In genomic region chr1:160993544-160993943, GRCh38 we compare ENCODE assay signal across 8 cellular contexts. TPM values are rescaled to one million over a fixed set of nuclear protein-coding genes. Genes with fewer than 3 reads are reported as not detected.
A peak's percentile ranks its signal among the peaks of the same experiment; 100 is the strongest.
DNase-seq lines count a peak whose midpoint lies in the region; ATAC-seq, FAIRE-seq and TF ChIP-seq lines count a peak whose summit lies in the region.

No MANE protein-coding gene starts in this region.

- no peak overlapping the region for H3K9ac ChIP-seq in PC-3 (ENCODE audit: low read length)

- H4K20me1 ChIP-seq in PC-3 (ENCODE audit: low read length): no peaks in the 10 kb centered on the region

- TF ChIP-seq CTCF in PC-3 (conservative IDR thresholded peaks at IDR 0.05; ENCODE audit: low read depth, low read length) (peak; percentile 70), fibroblast of pulmonary artery (IDR thresholded peaks at IDR 0.05; ENCODE audit: low read length, missing control alignments) (peak; percentile 50), upper lobe of right lung (IDR thresholded peaks at IDR 0.05) (peak; percentile 38)

- POLR2A ChIA-PET in PC-3 (lab: Charles Lee; ENCODE audit: unreplicated experiment): no interaction called here

- CTCF ChIA-PET in PC-3 (lab: Charles Lee): interaction anchor here (0.7 kb wide), 1 partner anchor 41 kb away, joined by 5 read pairs; no protein-coding TSS in a partner anchor

- DNase-seq in Right ventricle myocardium superior (no peak), cardiac septum (ENCODE audit: low spot score) (no peak), PC-3 (peak; percentile 78), fibroblast of pulmonary artery (ENCODE audit: low read depth) (peak; percentile 88), upper lobe of right lung (no peak), GM19239 (ENCODE audit: insufficient read length, low spot score) (no peak)

- H3K27me3 ChIP-seq in PC-3 (ENCODE audit: low read length): no peaks in the 10 kb centered on the region
- no peaks in the 10 kb centered on the region for H3K27me3 ChIP-seq in upper lobe of right lung

- BruUV-seq in PC-3 (replicated peaks; lab: Mats Ljungman, UMichigan): no TSS peak

- no peak overlapping the region for H2AFZ ChIP-seq in PC-3 (ENCODE audit: low read length)

- intact Hi-C loops in Right ventricle myocardium superior (cut with DNase I): loop anchor here (5.0 kb wide), 1 partner anchor 266 kb away; no protein-coding TSS in a partner anchor
- intact Hi-C loops in cardiac septum (cut with DNase I): loop anchor here (2.0 to 10.0 kb wide), 3 partner anchors 51 to 267 kb away; partner anchors contain the start of genes DEDD and USF1
- intact Hi-C loops in PC-3 (cut with micrococcal nuclease): loop anchor here (1.0 kb wide), 3 partner anchors 52 to 147 kb away; partner anchors contain the start of gene USF1
- intact Hi-C loops in upper lobe of right lung (cut with DNase I): loop anchor here (5.0 kb wide), 1 partner anchor 104 kb away; the partner anchor contains the start of gene KLHDC9

- H3K4me3 ChIP-seq in PC-3 (ENCODE audit: low read length) (no peak overlapping the region), fibroblast of pulmonary artery (replicated peaks; ENCODE audit: low read depth, low read length) (no peak overlapping the region), upper lobe of right lung (no peak overlapping the region)

- H3F3A ChIP-seq in PC-3 (ENCODE audit: low read length, unreplicated experiment): peaks cover 18% of the 10 kb centered on the region

- H3K9me3 ChIP-seq in PC-3 (ENCODE audit: low read length) (no peaks in the 10 kb centered on the region), upper lobe of right lung (no peaks in the 10 kb centered on the region)

- H3K27ac ChIP-seq in PC-3 (ENCODE audit: low read length) (no peak overlapping the region), upper lobe of right lung (no peak overlapping the region)

- FAIRE-seq in GM19239 (lab: Jason Lieb, UNC): no peak

- H3K9me2 ChIP-seq in PC-3 (replicated peaks; ENCODE audit: low read length): no peaks in the 10 kb centered on the region

- H3K36me3 ChIP-seq in PC-3 (ENCODE audit: low read depth, low read length) (peaks cover 15% of the 10 kb centered on the region; the same call in 1 of the 2 replicates), upper lobe of right lung (peaks cover 9% of the 10 kb centered on the region)

- H3K79me2 ChIP-seq in PC-3 (ENCODE audit: low read length): no peaks in the 10 kb centered on the region

- H3K4me1 ChIP-seq in PC-3 (ENCODE audit: insufficient read depth, low read length): peaks cover 42% of the 10 kb centered on the region
- peaks cover 10% of the 10 kb centered on the region for H3K4me1 ChIP-seq in upper lobe of right lung

- H3K4me2 ChIP-seq in PC-3 (ENCODE audit: low read length): no peak overlapping the region

- ATAC-seq in Right ventricle myocardium superior (ENCODE audit: poor library complexity) (peak; percentile 57), PC-3 (peak; percentile 41), upper lobe of right lung (peak; percentile 59), HG02678 (IDR thresholded peaks at IDR 0.05; ENCODE audit: unreplicated experiment) (no peak), GM19328 (IDR thresholded peaks at IDR 0.05; ENCODE audit: unreplicated experiment) (no peak)

RNA-seq across cellular contexts. Expression of gene F11R, which starts 27.4 kb away (rescaled TPM):
- 10.1 TPM for total RNA-seq in Right ventricle myocardium superior
- total RNA-seq in cardiac septum: 10.3 TPM
- total RNA-seq in PC-3 (2014; rRNA removed): 69.2 and 81.5 TPM in 2 replicates
- 167 TPM for total RNA-seq in upper lobe of right lung

RNA-seq across cellular contexts. Expression of gene ITLN2, which starts 38.9 kb away (rescaled TPM):
- total RNA-seq in Right ventricle myocardium superior (not detected), cardiac septum (not detected), PC-3 (2014; rRNA removed) (not detected in 2 replicates), upper lobe of right lung (44.1 TPM)

RNA-seq across cellular contexts. Expression of gene TSTD1, which starts 45.2 kb away (rescaled TPM):
- total RNA-seq in Right ventricle myocardium superior (9.3 TPM), cardiac septum (12.0 TPM), PC-3 (2014; rRNA removed) (10.2 and 16.5 TPM in 2 replicates), upper lobe of right lung (50.6 TPM)

RNA-seq across cellular contexts. Expression of gene USF1, which starts 52.2 kb away (rescaled TPM):
- total RNA-seq in Right ventricle myocardium superior: 28.4 TPM
- 29.2 TPM for total RNA-seq in cardiac septum
- 111 and 113 TPM in 2 replicates for total RNA-seq in PC-3 (2014; rRNA removed)
- total RNA-seq in upper lobe of right lung: 67.6 TPM

Comparison
In these comparisons a context has a peak if more than half of its experiments do, and no peak if none do; other contexts are left out.
1. ATAC-seq: peak in Right ventricle myocardium superior (single experiment), PC-3 (single experiment) and upper lobe of right lung (single experiment); none in HG02678 (single experiment) and GM19328 (single experiment).
2. DNase-seq: peak in PC-3 (single experiment) and fibroblast of pulmonary artery (single experiment); none in Right ventricle myocardium superior (single experiment), cardiac septum (single experiment), upper lobe of right lung (single experiment) and GM19239 (single experiment).
3. RNA of gene ITLN2, which starts 38.9 kb away (total RNA-seq): 44.1 TPM in upper lobe of right lung (single experiment); not detected in Right ventricle myocardium superior (single experiment), not detected in cardiac septum (single experiment) and not detected in PC-3; every median in the first group is over 10 times any median in the second.
4. Peak in every context shown above with its lines, with median percentiles within 50 percentile points of each other: CTCF ChIP-seq.